In the genomic region with DNA sequence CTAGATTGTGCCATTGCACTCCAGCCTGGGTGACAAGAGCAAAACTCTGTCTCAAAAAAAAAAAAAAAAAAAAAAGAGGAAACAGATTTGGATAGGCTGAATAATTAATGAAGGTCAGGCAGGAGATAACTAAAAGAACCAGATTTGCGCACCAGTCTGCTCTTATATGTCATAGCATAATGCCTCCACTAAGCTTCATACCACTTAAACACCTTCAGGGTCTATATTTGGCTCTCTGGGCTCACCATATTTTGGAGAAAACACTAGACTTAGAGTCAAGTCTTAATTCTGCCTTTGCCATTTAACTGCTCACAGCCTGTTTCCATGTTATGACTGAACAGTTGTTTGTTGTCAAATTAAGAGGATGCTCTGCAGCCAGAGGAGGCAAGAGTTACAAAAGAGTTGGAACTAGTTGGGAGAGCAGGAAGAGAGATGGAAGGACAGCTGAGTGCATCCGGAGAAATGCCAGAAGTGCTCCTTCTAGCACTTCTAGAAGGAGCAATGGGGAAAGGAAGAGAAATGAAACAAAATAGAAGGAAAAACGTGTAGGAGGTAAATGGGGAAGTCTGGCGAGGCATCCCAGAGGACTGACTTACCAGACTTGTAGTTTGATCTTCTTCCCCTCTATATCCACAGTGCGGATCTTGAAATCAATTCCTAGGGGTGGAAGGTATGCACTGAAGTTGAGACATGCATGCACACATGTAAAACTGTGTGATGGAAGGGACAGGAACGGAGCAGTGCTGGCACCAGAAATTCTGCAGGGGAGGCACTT, we compare ENCODE assay signal across 11 cellular contexts. TPM values are rescaled to one million over a fixed set of nuclear protein-coding genes. Genes with fewer than 3 reads are reported as not detected.
DNase-seq lines count a peak whose midpoint lies in the region; ATAC-seq and TF ChIP-seq lines count a peak whose summit lies in the region.
"Had no signal": no experiment of that assay in that cellular context is flagged by ENCODE, and none has a peak within 500 bp of the region (broad histone marks: within the 10 kb centered on the region; RNA-seq: fewer than 3 reads in every experiment).

No MANE protein-coding gene starts in this region.

- H3K27ac ChIP-seq in mammary epithelial cell (ENCODE audit: insufficient read depth, low read depth, low read length) (no peak overlapping the region), muscle layer of colon (ENCODE audit: low read depth, low read length) (no peak overlapping the region), uterus (peak overlapping the region; percentile 95 to 97)

- in situ Hi-C loops in mammary epithelial cell (cut with MboI; ENCODE audit: low sequenced_read_pairs in 2 of 2): loop anchor here (10.0 to 25.0 kb wide), 2 partner anchors 190 to 447 kb away; a partner anchor contains a TSS

- peak overlapping the region; percentile 18 for H3K4me3 Mint-ChIP-seq in natural killer cell treated with Interleukin-12 subunit alpha and Interleukin-12 subunit beta and Interleukin-15 and Interleukin-18, amount 100 ng/mL, for 72 hours
- H3K4me3 Mint-ChIP-seq in natural killer cell: no peak overlapping the region

- H3K36me3 Mint-ChIP-seq in natural killer cell treated with Interleukin-12 subunit alpha and Interleukin-12 subunit beta and Interleukin-15 and Interleukin-18, amount 100 ng/mL, for 72 hours: no peaks in the 10 kb centered on the region
- H3K36me3 Mint-ChIP-seq in natural killer cell: no peaks in the 10 kb centered on the region

- no peaks in the 10 kb centered on the region for H4K20me1 ChIP-seq in mammary epithelial cell (ENCODE audit: insufficient read depth, low read length)

- intact Hi-C loops in natural killer cell (cut with micrococcal nuclease): no loop called here
- intact Hi-C loops in mammary epithelial cell (cut with micrococcal nuclease): loop anchor here (10.0 kb wide), 1 partner anchor 630 kb away; a partner anchor contains a TSS
- intact Hi-C loops in uterus (cut with DNase I; ENCODE audit: low total_unique reads): loop anchor here (10.0 kb wide), 1 partner anchor 310 kb away; a partner anchor contains a TSS

- H3K27me3 Mint-ChIP-seq in natural killer cell treated with Interleukin-12 subunit alpha and Interleukin-12 subunit beta and Interleukin-15 and Interleukin-18, amount 100 ng/mL, for 72 hours: peaks cover 11 to 18% of the 10 kb centered on the region in 2 donors
- peaks cover 21% of the 10 kb centered on the region in 2 donors for H3K27me3 Mint-ChIP-seq in natural killer cell (ENCODE audit: low read depth in 2 of 2)

- peak; percentile 22 for DNase-seq in natural killer cell treated with Interleukin-12 subunit alpha and Interleukin-12 subunit beta and Interleukin-15 and Interleukin-18, amount 100 ng/mL, for 72 hours (ENCODE audit: low spot score)
- no peak for DNase-seq in natural killer cell
- no peak for DNase-seq in mammary epithelial cell
- DNase-seq in uterus: no peak
- DNase-seq: NCI-H2171; right lobe of liver; stimulated activated naive CD4-positive, alpha-beta T cell had no signal

- H3K4me3 ChIP-seq in mammary epithelial cell (replicated peaks in 1 of 3; ENCODE audit: insufficient read depth in 1 of 3, low read depth in 2 of 3, low read length in 3 of 3) (no peak overlapping the region), muscle layer of colon (ENCODE audit: low read depth in 1 of 2, low read length in 2 of 2) (no peak overlapping the region), uterus (peak overlapping the region in 1 of 2 donors; percentile 45)

- TF ChIP-seq CTCF in natural killer cell (IDR thresholded peaks at IDR 0.05) (no peak), mammary epithelial cell (conservative IDR thresholded peaks at IDR 0.05 in 1 of 2, IDR thresholded peaks at IDR 0.05 in 1 of 2; ENCODE audit: extremely low read depth in 1 of 2, insufficient read depth in 1 of 2, low read depth in 1 of 2, low read length in 2 of 2) (no peak), uterus (IDR thresholded peaks at IDR 0.05) (no peak)

- H3K4me2 ChIP-seq in mammary epithelial cell (ENCODE audit: insufficient read depth, low read depth, low read length): peak overlapping the region; percentile 90

- no peak for TF ChIP-seq POLR2A in uterus (IDR thresholded peaks at IDR 0.05)

- 68% methylated on average over 5 of the region's 6 CpGs for WGBS in mammary epithelial cell (ENCODE audit: low coverage, missing lambda C conversion rate)

- H3K27me3 ChIP-seq in mammary epithelial cell (ENCODE audit: insufficient read depth, low read length): no peaks in the 10 kb centered on the region
- no peaks in the 10 kb centered on the region for H3K27me3 ChIP-seq in muscle layer of colon (ENCODE audit: control insufficient read depth in 1 of 2, insufficient read depth in 2 of 2, low read length in 2 of 2)
- no peaks in the 10 kb centered on the region for H3K27me3 ChIP-seq in uterus
- H3K27me3 ChIP-seq: right lobe of liver had no signal

- peaks cover 4% of the 10 kb centered on the region for H3K36me3 ChIP-seq in mammary epithelial cell (ENCODE audit: insufficient read depth, low read length)
- H3K36me3 ChIP-seq in muscle layer of colon (ENCODE audit: insufficient read depth, low read length): peaks cover 21% of the 10 kb centered on the region
- no peaks in the 10 kb centered on the region for H3K36me3 ChIP-seq in uterus

- H3K4me1 ChIP-seq in mammary epithelial cell (ENCODE audit: insufficient read depth, low read length) (peaks cover 8% of the 10 kb centered on the region), muscle layer of colon (ENCODE audit: insufficient read depth, low read length) (peaks cover 17% of the 10 kb centered on the region), uterus (no peaks in the 10 kb centered on the region)

- H3K4me1 Mint-ChIP-seq in natural killer cell treated with Interleukin-12 subunit alpha and Interleukin-12 subunit beta and Interleukin-15 and Interleukin-18, amount 100 ng/mL, for 72 hours (ENCODE audit: low read depth in 2 of 2): peaks cover 18 to 29% of the 10 kb centered on the region in 2 donors
- peaks cover 11 to 19% of the 10 kb centered on the region in 2 donors for H3K4me1 Mint-ChIP-seq in natural killer cell

- no peak overlapping the region for H3K9ac ChIP-seq in mammary epithelial cell (ENCODE audit: insufficient read depth, low read length)
- H3K9ac ChIP-seq in muscle layer of colon (ENCODE audit: low read length): peak overlapping the region; percentile 75

- H3K9me3 ChIP-seq in mammary epithelial cell (replicated peaks; ENCODE audit: insufficient read depth, low read length): no peaks in the 10 kb centered on the region
- no peaks in the 10 kb centered on the region for H3K9me3 ChIP-seq in muscle layer of colon (ENCODE audit: low read length)
- H3K9me3 ChIP-seq in uterus: no peaks in the 10 kb centered on the region
- H3K9me3 ChIP-seq: right lobe of liver had no signal

- H3K9me3 Mint-ChIP-seq in natural killer cell treated with Interleukin-12 subunit alpha and Interleukin-12 subunit beta and Interleukin-15 and Interleukin-18, amount 100 ng/mL, for 72 hours: no peaks in the 10 kb centered on the region
- H3K9me3 Mint-ChIP-seq in natural killer cell: no peaks in the 10 kb centered on the region

- peak overlapping the region in 1 of 2 donors; percentile 1 for H3K27ac Mint-ChIP-seq in natural killer cell treated with Interleukin-12 subunit alpha and Interleukin-12 subunit beta and Interleukin-15 and Interleukin-18, amount 100 ng/mL, for 72 hours
- no peak overlapping the region for H3K27ac Mint-ChIP-seq in natural killer cell

- H3K79me2 ChIP-seq in mammary epithelial cell (ENCODE audit: insufficient read depth, low read length): peaks cover 16% of the 10 kb centered on the region

- CTCF ChIA-PET in mammary epithelial cell (lab: Charles Lee; ENCODE audit: low non-redundant PET): no interaction called here

- no peak for ATAC-seq in natural killer cell treated with Interleukin-12 subunit alpha and Interleukin-12 subunit beta and Interleukin-15 and Interleukin-18, amount 100 ng/mL, for 72 hours
- no peak for ATAC-seq in natural killer cell
- no peak for ATAC-seq in HG02642 (IDR thresholded peaks at IDR 0.05; ENCODE audit: poor library complexity, unreplicated experiment)
- ATAC-seq in GM19452 (IDR thresholded peaks at IDR 0.05; ENCODE audit: unreplicated experiment): no peak
- no peak for ATAC-seq in GM21528 (IDR thresholded peaks at IDR 0.05; ENCODE audit: low FRiP score, unreplicated experiment)

- dilution Hi-C loops in mammary epithelial cell (cut with HindIII; ENCODE audit: low sequenced_read_pairs): loop anchor here (5.0 kb wide), 1 partner anchor 52 kb away; no protein-coding TSS in a partner anchor

- BruUV-seq in mammary epithelial cell (replicated peaks; lab: Mats Ljungman, UMichigan): no TSS peak

- no peak overlapping the region for H2AFZ ChIP-seq in mammary epithelial cell (ENCODE audit: low read depth, low read length)

RNA-seq across cellular contexts. Expression of a gene that starts 1.8 kb away (rescaled TPM):
- total RNA-seq in natural killer cell treated with Interleukin-12 subunit alpha and Interleukin-12 subunit beta and Interleukin-15 and Interleukin-18, amount 100 ng/mL, for 72 hours: 10 to 100 TPM in 1 of 2 donors, 1 to 10 TPM in 1; 7.8 to 11.5 TPM
- total RNA-seq in natural killer cell: under 1 TPM in 2 of 3 donors, not detected in 1; 0.25 to 0.73 TPM
- total RNA-seq in mammary epithelial cell: 10 to 100 TPM; 27.7 to 98.2 TPM
- polyA plus RNA-seq in mammary epithelial cell: 53.8 TPM
- polyA minus RNA-seq in mammary epithelial cell: 15.2 TPM
- 100 to 1,000 TPM in 1 of 4 donors, 10 to 100 TPM in 3; 16.9 to 120 (median 33.2) TPM for total RNA-seq in uterus

RNA-seq across cellular contexts. Expression of a gene that starts 6.2 kb away (rescaled TPM):
- total RNA-seq in natural killer cell treated with Interleukin-12 subunit alpha and Interleukin-12 subunit beta and Interleukin-15 and Interleukin-18, amount 100 ng/mL, for 72 hours: 100 to 1,000 TPM; 370 to 905 TPM
- 1,000 to 10,000 TPM; 2,073 to 2,763 (median 2,323) TPM for total RNA-seq in natural killer cell
- total RNA-seq in mammary epithelial cell: 1,000 to 10,000 TPM; 1,002 to 1,257 TPM
- 1,814 TPM for polyA plus RNA-seq in mammary epithelial cell
- 967 TPM for polyA minus RNA-seq in mammary epithelial cell
- total RNA-seq in uterus: 1,000 to 10,000 TPM in 3 of 4 donors, 100 to 1,000 TPM in 1; 826 to 6,388 (median 2,664) TPM

RNA-seq across cellular contexts. Expression of a gene that starts 6.8 kb away (rescaled TPM):
- total RNA-seq in natural killer cell treated with Interleukin-12 subunit alpha and Interleukin-12 subunit beta and Interleukin-15 and Interleukin-18, amount 100 ng/mL, for 72 hours: 100 to 1,000 TPM; 164 to 255 TPM
- total RNA-seq in natural killer cell (100 to 1,000 TPM in 2 of 3 donors, 10 to 100 TPM in 1; 96.9 to 107 (median 101) TPM), mammary epithelial cell (10 to 100 TPM; 58.7 to 60.5 TPM), uterus (100 to 1,000 TPM in 3 of 4 donors, 10 to 100 TPM in 1; 91.1 to 253 (median 175) TPM)
- polyA plus RNA-seq in mammary epithelial cell: 85.8 TPM
- 49.5 TPM for polyA minus RNA-seq in mammary epithelial cell

RNA-seq across cellular contexts. Expression of a gene that starts 16.6 kb away (rescaled TPM):
- total RNA-seq in natural killer cell treated with Interleukin-12 subunit alpha and Interleukin-12 subunit beta and Interleukin-15 and Interleukin-18, amount 100 ng/mL, for 72 hours: 1 to 10 TPM; 4.5 to 6.1 TPM
- total RNA-seq in natural killer cell (10 to 100 TPM; 10.8 to 16.8 (median 10.9) TPM), mammary epithelial cell (1 to 10 TPM; 6.7 to 8.8 TPM), uterus (10 to 100 TPM in 3 of 4 donors, 1 to 10 TPM in 1; 1.8 to 16.1 (median 13.0) TPM)
- 11.0 TPM for polyA plus RNA-seq in mammary epithelial cell
- not detected for polyA minus RNA-seq in mammary epithelial cell

RNA-seq across cellular contexts. Expression of a gene that starts 21.0 kb away (rescaled TPM):
- 10 to 100 TPM; 65.6 to 74.2 TPM for total RNA-seq in natural killer cell treated with Interleukin-12 subunit alpha and Interleukin-12 subunit beta and Interleukin-15 and Interleukin-18, amount 100 ng/mL, for 72 hours
- 10 to 100 TPM; 20.7 to 21.5 (median 21.2) TPM for total RNA-seq in natural killer cell
- 10 to 100 TPM; 77.3 to 98.0 TPM for total RNA-seq in mammary epithelial cell
- polyA plus RNA-seq in mammary epithelial cell: 84.2 TPM
- 38.3 TPM for polyA minus RNA-seq in mammary epithelial cell
- 10 to 100 TPM; 66.3 to 96.2 (median 83.6) TPM for total RNA-seq in uterus

Comparison
In these comparisons a context has a peak if more than half of its experiments do, and no peak if none do; other contexts are left out.
1. RNA of a gene that starts 1.8 kb away (total RNA-seq): 27.7 to 98.2 TPM in mammary epithelial cell, 16.9 to 120 TPM in uterus and 7.8 to 11.5 TPM in natural killer cell treated with Interleukin-12 subunit alpha and Interleukin-12 subunit beta and Interleukin-15 and Interleukin-18, amount 100 ng/mL, for 72 hours; 0.25 to 0.73 TPM in natural killer cell; every median in the first group is over 4 times any median in the second.
2. H3K27ac ChIP-seq: peak in uterus (2 of 2); none in mammary epithelial cell (single experiment) and muscle layer of colon (single experiment).